Comparison of ENCODE assay signal across 1 cellular context in genomic region chr11:65859812-65860277, GRCh38.
TF ChIP-seq lines count a peak whose summit lies in the region.

No MANE protein-coding gene starts in this region.

TF ChIP-seq in HepG2, 621 proteins besides CTCF, POLR2A, EP300 and RAD21 (continued from another document and continues in another):
- peak; percentile 28; the same call in 1 of the 2 replicates for TF ChIP-seq ZNF646 (CRISPR knock-in tag; IDR thresholded peaks at IDR 0.05)
- TF ChIP-seq AKAP8 (CRISPR knock-in tag; IDR thresholded peaks at IDR 0.05): peak; percentile 34; the same call in 1 of the 2 replicates
- 0 out of 2 replicates have a peak, but pooled peaks have one; percentile 4 for TF ChIP-seq CREBL2 (CRISPR knock-in tag; IDR thresholded peaks at IDR 0.05; ENCODE audit: borderline replicate concordance)
- no peak for TF ChIP-seq TBL1XR1 (IDR thresholded peaks at IDR 0.05; ENCODE audit: borderline replicate concordance, low read length, partially characterized antibody)
- TF ChIP-seq, protein P1, sequence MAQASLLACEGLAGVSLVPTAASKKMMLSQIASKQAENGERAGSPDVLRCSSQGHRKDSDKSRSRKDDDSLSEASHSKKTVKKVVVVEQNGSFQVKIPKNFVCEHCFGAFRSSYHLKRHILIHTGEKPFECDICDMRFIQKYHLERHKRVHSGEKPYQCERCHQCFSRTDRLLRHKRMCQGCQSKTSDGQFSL (CRISPR knock-in tag; IDR thresholded peaks at IDR 0.05): no peak
- no peak for TF ChIP-seq ZNF10 (CRISPR knock-in tag; IDR thresholded peaks at IDR 0.05; ENCODE audit: borderline replicate concordance, low read depth)
- TF ChIP-seq ZNF460 (CRISPR knock-in tag; IDR thresholded peaks at IDR 0.05; ENCODE audit: borderline replicate concordance): no peak
- TF ChIP-seq MED8 (CRISPR knock-in tag; IDR thresholded peaks at IDR 0.05; ENCODE audit: insufficient replicate concordance): no peak
- TF ChIP-seq, protein P2, sequence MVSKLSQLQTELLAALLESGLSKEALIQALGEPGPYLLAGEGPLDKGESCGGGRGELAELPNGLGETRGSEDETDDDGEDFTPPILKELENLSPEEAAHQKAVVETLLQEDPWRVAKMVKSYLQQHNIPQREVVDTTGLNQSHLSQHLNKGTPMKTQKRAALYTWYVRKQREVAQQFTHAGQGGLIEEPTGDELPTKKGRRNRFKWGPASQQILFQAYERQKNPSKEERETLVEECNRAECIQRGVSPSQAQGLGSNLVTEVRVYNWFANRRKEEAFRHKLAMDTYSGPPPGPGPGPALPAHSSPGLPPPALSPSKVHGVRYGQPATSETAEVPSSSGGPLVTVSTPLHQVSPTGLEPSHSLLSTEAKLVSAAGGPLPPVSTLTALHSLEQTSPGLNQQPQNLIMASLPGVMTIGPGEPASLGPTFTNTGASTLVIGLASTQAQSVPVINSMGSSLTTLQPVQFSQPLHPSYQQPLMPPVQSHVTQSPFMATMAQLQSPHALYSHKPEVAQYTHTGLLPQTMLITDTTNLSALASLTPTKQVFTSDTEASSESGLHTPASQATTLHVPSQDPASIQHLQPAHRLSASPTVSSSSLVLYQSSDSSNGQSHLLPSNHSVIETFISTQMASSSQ (IDR thresholded peaks at IDR 0.05; ENCODE audit: low read depth): no peak
- TF ChIP-seq, protein P2 (CRISPR knock-in tag; IDR thresholded peaks at IDR 0.05; ENCODE audit: borderline replicate concordance): no peak
- no peak for TF ChIP-seq ZBTB33 (CRISPR knock-in tag; IDR thresholded peaks at IDR 0.05)
- no peak for TF ChIP-seq SMYD3 (CRISPR knock-in tag; IDR thresholded peaks at IDR 0.05)
- TF ChIP-seq REPIN1 (CRISPR knock-in tag; IDR thresholded peaks at IDR 0.05; ENCODE audit: borderline replicate concordance, low read depth): no peak
- TF ChIP-seq, protein P3, sequence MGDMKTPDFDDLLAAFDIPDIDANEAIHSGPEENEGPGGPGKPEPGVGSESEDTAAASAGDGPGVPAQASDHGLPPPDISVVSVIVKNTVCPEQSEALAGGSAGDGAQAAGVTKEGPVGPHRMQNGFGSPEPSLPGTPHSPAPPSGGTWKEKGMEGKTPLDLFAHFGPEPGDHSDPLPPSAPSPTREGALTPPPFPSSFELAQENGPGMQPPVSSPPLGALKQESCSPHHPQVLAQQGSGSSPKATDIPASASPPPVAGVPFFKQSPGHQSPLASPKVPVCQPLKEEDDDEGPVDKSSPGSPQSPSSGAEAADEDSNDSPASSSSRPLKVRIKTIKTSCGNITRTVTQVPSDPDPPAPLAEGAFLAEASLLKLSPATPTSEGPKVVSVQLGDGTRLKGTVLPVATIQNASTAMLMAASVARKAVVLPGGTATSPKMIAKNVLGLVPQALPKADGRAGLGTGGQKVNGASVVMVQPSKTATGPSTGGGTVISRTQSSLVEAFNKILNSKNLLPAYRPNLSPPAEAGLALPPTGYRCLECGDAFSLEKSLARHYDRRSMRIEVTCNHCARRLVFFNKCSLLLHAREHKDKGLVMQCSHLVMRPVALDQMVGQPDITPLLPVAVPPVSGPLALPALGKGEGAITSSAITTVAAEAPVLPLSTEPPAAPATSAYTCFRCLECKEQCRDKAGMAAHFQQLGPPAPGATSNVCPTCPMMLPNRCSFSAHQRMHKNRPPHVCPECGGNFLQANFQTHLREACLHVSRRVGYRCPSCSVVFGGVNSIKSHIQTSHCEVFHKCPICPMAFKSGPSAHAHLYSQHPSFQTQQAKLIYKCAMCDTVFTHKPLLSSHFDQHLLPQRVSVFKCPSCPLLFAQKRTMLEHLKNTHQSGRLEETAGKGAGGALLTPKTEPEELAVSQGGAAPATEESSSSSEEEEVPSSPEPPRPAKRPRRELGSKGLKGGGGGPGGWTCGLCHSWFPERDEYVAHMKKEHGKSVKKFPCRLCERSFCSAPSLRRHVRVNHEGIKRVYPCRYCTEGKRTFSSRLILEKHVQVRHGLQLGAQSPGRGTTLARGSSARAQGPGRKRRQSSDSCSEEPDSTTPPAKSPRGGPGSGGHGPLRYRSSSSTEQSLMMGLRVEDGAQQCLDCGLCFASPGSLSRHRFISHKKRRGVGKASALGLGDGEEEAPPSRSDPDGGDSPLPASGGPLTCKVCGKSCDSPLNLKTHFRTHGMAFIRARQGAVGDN (CRISPR knock-in tag; IDR thresholded peaks at IDR 0.05): peak; percentile 61
- TF ChIP-seq HOXA7 (CRISPR knock-in tag; IDR thresholded peaks at IDR 0.05): no peak
- TF ChIP-seq ZNF33A (CRISPR knock-in tag; IDR thresholded peaks at IDR 0.05; ENCODE audit: borderline replicate concordance): no peak
- TF ChIP-seq ZNF572 (CRISPR knock-in tag; IDR thresholded peaks at IDR 0.05): peak; percentile 97
- no peak for TF ChIP-seq ZNF160 (CRISPR knock-in tag; IDR thresholded peaks at IDR 0.05)
- no peak for TF ChIP-seq MXD1 (CRISPR knock-in tag; IDR thresholded peaks at IDR 0.05)
- no peak for TF ChIP-seq GATA4 (IDR thresholded peaks at IDR 0.05; ENCODE audit: borderline replicate concordance, low read depth)
- TF ChIP-seq IRX3 (CRISPR knock-in tag; IDR thresholded peaks at IDR 0.05; ENCODE audit: borderline replicate concordance, low read depth): no peak
- TF ChIP-seq, protein P4, sequence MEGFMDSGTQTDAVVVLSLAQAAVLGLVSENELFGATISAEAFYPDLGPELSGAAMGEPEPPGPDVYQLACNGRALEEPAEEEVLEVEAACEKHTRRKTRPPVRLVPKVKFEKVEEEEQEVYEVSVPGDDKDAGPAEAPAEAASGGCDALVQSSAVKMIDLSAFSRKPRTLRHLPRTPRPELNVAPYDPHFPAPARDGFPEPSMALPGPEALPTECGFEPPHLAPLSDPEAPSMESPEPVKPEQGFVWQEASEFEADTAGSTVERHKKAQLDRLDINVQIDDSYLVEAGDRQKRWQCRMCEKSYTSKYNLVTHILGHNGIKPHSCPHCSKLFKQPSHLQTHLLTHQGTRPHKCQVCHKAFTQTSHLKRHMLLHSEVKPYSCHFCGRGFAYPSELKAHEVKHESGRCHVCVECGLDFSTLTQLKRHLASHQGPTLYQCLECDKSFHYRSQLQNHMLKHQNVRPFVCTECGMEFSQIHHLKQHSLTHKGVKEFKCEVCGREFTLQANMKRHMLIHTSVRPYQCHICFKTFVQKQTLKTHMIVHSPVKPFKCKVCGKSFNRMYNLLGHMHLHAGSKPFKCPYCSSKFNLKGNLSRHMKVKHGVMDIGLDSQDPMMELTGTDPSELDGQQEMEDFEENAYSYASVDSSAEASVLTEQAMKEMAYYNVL (CRISPR knock-in tag; IDR thresholded peaks at IDR 0.05; ENCODE audit: borderline replicate concordance): no peak
- TF ChIP-seq, protein P5, sequence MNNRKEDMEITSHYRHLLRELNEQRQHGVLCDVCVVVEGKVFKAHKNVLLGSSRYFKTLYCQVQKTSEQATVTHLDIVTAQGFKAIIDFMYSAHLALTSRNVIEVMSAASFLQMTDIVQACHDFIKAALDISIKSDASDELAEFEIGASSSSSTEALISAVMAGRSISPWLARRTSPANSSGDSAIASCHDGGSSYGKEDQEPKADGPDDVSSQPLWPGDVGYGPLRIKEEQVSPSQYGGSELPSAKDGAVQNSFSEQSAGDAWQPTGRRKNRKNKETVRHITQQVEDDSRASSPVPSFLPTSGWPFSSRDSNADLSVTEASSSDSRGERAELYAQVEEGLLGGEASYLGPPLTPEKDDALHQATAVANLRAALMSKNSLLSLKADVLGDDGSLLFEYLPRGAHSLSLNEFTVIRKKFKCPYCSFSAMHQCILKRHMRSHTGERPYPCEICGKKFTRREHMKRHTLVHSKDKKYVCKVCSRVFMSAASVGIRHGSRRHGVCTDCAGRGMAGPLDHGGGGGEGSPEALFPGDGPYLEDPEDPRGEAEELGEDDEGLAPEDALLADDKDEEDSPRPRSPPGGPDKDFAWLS (CRISPR knock-in tag; IDR thresholded peaks at IDR 0.05; ENCODE audit: borderline replicate concordance): no peak
- TF ChIP-seq THAP8 (CRISPR knock-in tag; IDR thresholded peaks at IDR 0.05; ENCODE audit: borderline replicate concordance): peak; percentile 64; the same call in 1 of the 2 replicates
- TF ChIP-seq MAFK (conservative IDR thresholded peaks at IDR 0.05 in 1 of 2, IDR thresholded peaks at IDR 0.05 in 1 of 2; ENCODE audit: low read length in 2 of 2): no peak
- TF ChIP-seq ZBTB7B (CRISPR knock-in tag; IDR thresholded peaks at IDR 0.05): no peak
- TF ChIP-seq ZMYM3 (CRISPR knock-in tag; IDR thresholded peaks at IDR 0.05): no peak
- TF ChIP-seq SOX5 (CRISPR knock-in tag; IDR thresholded peaks at IDR 0.05; ENCODE audit: borderline replicate concordance): no peak
- TF ChIP-seq ZNF530 (CRISPR knock-in tag; IDR thresholded peaks at IDR 0.05; ENCODE audit: low read depth): no peak
- no peak for TF ChIP-seq PHB2 (IDR thresholded peaks at IDR 0.05; ENCODE audit: partially characterized antibody)
- no peak for TF ChIP-seq ZNF441 (CRISPR knock-in tag; IDR thresholded peaks at IDR 0.05; ENCODE audit: borderline replicate concordance)
- 0 out of 2 replicates have a peak, but pooled peaks have one; percentile 7 for TF ChIP-seq BHLHE40 (IDR thresholded peaks at IDR 0.05; ENCODE audit: low read length)
- no peak for TF ChIP-seq BCL6 (CRISPR knock-in tag; IDR thresholded peaks at IDR 0.05)
- no peak for TF ChIP-seq YEATS2 (CRISPR knock-in tag; IDR thresholded peaks at IDR 0.05; ENCODE audit: borderline replicate concordance)
- 0 out of 2 replicates have a peak, but pooled peaks have one; percentile 12 for TF ChIP-seq NR3C1 (CRISPR knock-in tag; IDR thresholded peaks at IDR 0.05)
- TF ChIP-seq SP5 (CRISPR knock-in tag; IDR thresholded peaks at IDR 0.05; ENCODE audit: borderline replicate concordance, low read depth): no peak
